In genomic region chr17:82876602-82877391, GRCh38 we compare ENCODE assay signal across 8 cellular contexts. TPM values are rescaled to one million over a fixed set of nuclear protein-coding genes. Genes with fewer than 3 reads are reported as not detected.
DNase-seq lines count a peak whose midpoint lies in the region; ATAC-seq, FAIRE-seq and TF ChIP-seq lines count a peak whose summit lies in the region.

No MANE protein-coding gene starts in this region.

- RAD21 ChIA-PET in GM12878 (lab: Charles Lee; ENCODE audit: unreplicated experiment) = interaction anchor here (0.9 kb wide), 1 partner anchor 33 kb away, joined by 3 read pairs; no protein-coding TSS in a partner anchor

- H3K36me3 ChIP-seq in BJ (ENCODE audit: control insufficient read depth, insufficient read depth, low read length) (no peaks in the 10 kb centered on the region; the same call in 1 of the 2 replicates), GM12878 (ENCODE audit: control insufficient read depth in 2 of 2, insufficient read depth in 2 of 2, low read length in 1 of 2) (peaks cover 7 to 21% of the 10 kb centered on the region in 2 experiments; a peak in 3 of 4 replicates), HAP-1 (replicated peaks) (peaks cover 34% of the 10 kb centered on the region)

- ATAC-seq in GM12878 (no peak), sciatic nerve (peak; percentile 90)
- no peak for ATAC-seq in effector memory CD8-positive, alpha-beta T cell (replicated peaks)

- H3K27me3 ChIP-seq in BJ (ENCODE audit: control insufficient read depth, insufficient read depth, low read length) (no peaks in the 10 kb centered on the region), GM12878 (replicated peaks in 1 of 2; ENCODE audit: control insufficient read depth in 2 of 2, insufficient read depth in 2 of 2, low read length in 1 of 2) (no peaks in the 10 kb centered on the region), HAP-1 (ENCODE audit: low read depth) (no peaks in the 10 kb centered on the region)

- no peaks in the 10 kb centered on the region for H3K27me3 Mint-ChIP-seq in effector memory CD8-positive, alpha-beta T cell

- no TSS peak for BruUV-seq in GM12878 (replicated peaks; lab: Mats Ljungman, UMichigan)

- no peaks in the 10 kb centered on the region for H3K9me3 Mint-ChIP-seq in effector memory CD8-positive, alpha-beta T cell

- no peak overlapping the region for H3K9ac ChIP-seq in GM12878 (ENCODE audit: control insufficient read depth, insufficient read depth, low read length)

- no peaks in the 10 kb centered on the region for H4K20me1 ChIP-seq in GM12878 (ENCODE audit: control insufficient read depth, insufficient read depth)

- H3K4me3 ChIP-seq in BJ (ENCODE audit: low read depth, low read length) (no peak overlapping the region), GM12878 (no peak overlapping the region), HAP-1 (no peak overlapping the region)

- POLR2A ChIA-PET in BJ (lab: Charles Lee) (no interaction called here), GM12878 (lab: Charles Lee) (no interaction called here)

- 78% methylated on average over 15 of the region's 15 CpGs for WGBS in GM12878 (ENCODE audit: insufficient coverage, insufficient replicate concordance, low lambda C conversion rate, missing lambda C conversion rate)

- no peak for TF ChIP-seq EP300 in GM12878 (IDR thresholded peaks at IDR 0.05; ENCODE audit: borderline replicate concordance in 1 of 2, control insufficient read depth in 1 of 2, low read depth in 2 of 2, low read length in 2 of 2)

- TF ChIP-seq CTCF in BJ (IDR thresholded peaks at IDR 0.05; ENCODE audit: insufficient read depth, low read depth, low read length) (peak; percentile 76), GM12878 (IDR thresholded peaks at IDR 0.05 in 2 of 3, conservative IDR thresholded peaks at IDR 0.05 in 1 of 3; ENCODE audit: control insufficient read depth in 2 of 3, extremely low read depth in 1 of 3, insufficient read depth in 1 of 3, low read depth in 3 of 3, low read length in 3 of 3) (no peak)

- in situ Hi-C loops in GM12878 (cut with MboI) = no loop called here
- in situ Hi-C loops in HAP-1 (cut with MboI; ENCODE audit: low sequenced_read_pairs) = no loop called here

- H3K4me2 ChIP-seq in GM12878 (ENCODE audit: control insufficient read depth, insufficient read depth) = 0 out of 2 replicates have a peak overlapping the region, but pooled peaks have one; percentile 13

- FAIRE-seq in GM12878 (lab: Jason Lieb, UNC) = no peak

- no peak overlapping the region for H2AFZ ChIP-seq in GM12878 (ENCODE audit: control insufficient read depth, low read depth, low read length)

- H3K4me1 ChIP-seq in GM12878 (ENCODE audit: control insufficient read depth, insufficient read depth, low read length) (peaks cover 27% of the 10 kb centered on the region), HAP-1 (no peaks in the 10 kb centered on the region)

- no peak for DNase-seq in BJ (ENCODE audit: low read depth)
- DNase-seq in LHCN-M2 (ENCODE audit: low read depth) = peak; percentile 61
- DNase-seq in GM12878 (ENCODE audit: low read depth, low spot score) = no peak
- peak; percentile 92 for DNase-seq in hepatic stellate cell (ENCODE audit: low spot score)
- DNase-seq in sciatic nerve (ENCODE audit: low spot score) = peak; percentile 83
- DNase-seq in GM19240 (ENCODE audit: insufficient read length, low spot score) = no peak
- DNase-seq in HAP-1 (ENCODE audit: low spot score in 2 of 2) = no peak
- no peak for DNase-seq in effector memory CD8-positive, alpha-beta T cell

- SMC1A ChIA-PET in GM12878 (lab: Charles Lee; ENCODE audit: uncharacterized antibody, unreplicated experiment) = interaction anchor here (0.8 to 1.7 kb wide), 2 partner anchors 11 to 20 kb away, joined by 3 to 4 read pairs; no protein-coding TSS in a partner anchor

- no peak overlapping the region for H3K4me3 Mint-ChIP-seq in effector memory CD8-positive, alpha-beta T cell

- no peak for TF ChIP-seq POLR2A in GM12878 (IDR thresholded peaks at IDR 0.05; ENCODE audit: low read depth, low read length)

- H3K27ac ChIP-seq in GM12878 (ENCODE audit: control insufficient read depth, insufficient read depth) = no peak overlapping the region; the same call in 1 of the 2 replicates

- H3K36me3 Mint-ChIP-seq in effector memory CD8-positive, alpha-beta T cell (ENCODE audit: insufficient read depth) = peaks cover 19% of the 10 kb centered on the region

- no peak for TF ChIP-seq RAD21 in GM12878 (IDR thresholded peaks at IDR 0.05; ENCODE audit: insufficient read depth, low read depth, low read length)

- H3K9me3 ChIP-seq in GM12878 (replicated peaks; ENCODE audit: control insufficient read depth, insufficient read depth, low read length) = no peaks in the 10 kb centered on the region
- no peaks in the 10 kb centered on the region for H3K9me3 ChIP-seq in HAP-1

- H3K4me1 Mint-ChIP-seq in effector memory CD8-positive, alpha-beta T cell (ENCODE audit: low read depth in 2 of 2) = peaks cover 29 to 31% of the 10 kb centered on the region in 2 donors

- H3K27ac Mint-ChIP-seq in effector memory CD8-positive, alpha-beta T cell = no peak overlapping the region

- H3K79me2 ChIP-seq in GM12878 (ENCODE audit: control insufficient read depth, insufficient read depth, low read length) = peaks cover 33% of the 10 kb centered on the region

- intact Hi-C loops in GM12878 (cut with micrococcal nuclease; ENCODE audit: unreplicated experiment) (no loop called here), sciatic nerve (cut with DNase I) (no loop called here)

- CTCF ChIA-PET in BJ (lab: Yijun Ruan, JAX) (interaction anchor here (0.7 to 4.3 kb wide), 17 partner anchors 9 to 327 kb away, joined by 3 to 32 read pairs (median 3); no protein-coding TSS in a partner anchor), GM12878 (lab: Yijun Ruan, JAX) (interaction anchor here (1.1 to 1.9 kb wide), 2 partner anchors 8 to 16 kb away, joined by 3 to 8 read pairs; no protein-coding TSS in a partner anchor)

TF ChIP-seq in GM12878, 131 proteins besides CTCF, POLR2A, EP300 and RAD21 (continues in another document):
- TF ChIP-seq SMARCA5 (IDR thresholded peaks at IDR 0.05) = no peak
- no peak for TF ChIP-seq NR2C1 (IDR thresholded peaks at IDR 0.05)
- TF ChIP-seq RB1 (IDR thresholded peaks at IDR 0.05; ENCODE audit: borderline replicate concordance) = no peak
- TF ChIP-seq RFX5 (IDR thresholded peaks at IDR 0.05; ENCODE audit: low read depth, low read length) = no peak
- no peak for TF ChIP-seq IKZF2 (IDR thresholded peaks at IDR 0.05)
- TF ChIP-seq EGR1 (IDR thresholded peaks at IDR 0.05; ENCODE audit: borderline replicate concordance in 1 of 2, low read depth in 2 of 2, low read length in 2 of 2) = no peak
- no peak for TF ChIP-seq ATF7 (IDR thresholded peaks at IDR 0.05; ENCODE audit: low read depth)
- TF ChIP-seq REST (IDR thresholded peaks at IDR 0.05; ENCODE audit: low read depth, low read length) = no peak
- TF ChIP-seq BMI1 (IDR thresholded peaks at IDR 0.05; ENCODE audit: borderline replicate concordance) = no peak
- no peak for TF ChIP-seq ZZZ3 (IDR thresholded peaks at IDR 0.05; ENCODE audit: control insufficient read depth, insufficient read length, low read depth)
- no peak for TF ChIP-seq CEBPB (IDR thresholded peaks at IDR 0.05; ENCODE audit: borderline replicate concordance in 1 of 2, low read depth in 2 of 2, low read length in 2 of 2)

RNA-seq across cellular contexts. Expression of gene ZNF750, which starts 37.0 kb away (rescaled TPM):
- polyA plus RNA-seq in BJ (2011; rRNA removed) = not detected in 2 replicates
- polyA minus RNA-seq in BJ (2011; rRNA and poly(A)+ RNA removed) = not detected in 2 replicates
- not detected in 2 replicates for total RNA-seq in LHCN-M2 (2014; rRNA removed)
- 0.02 TPM for polyA plus RNA-seq in LHCN-M2 (2012)
- not detected in 2 replicates for total RNA-seq in GM12878 (2013; cell fraction: nucleolus; rRNA removed)
- not detected in 2 replicates for total RNA-seq in GM12878 (2014; rRNA removed)
- not detected in 2 replicates for total RNA-seq in GM12878 (2014; rRNA removed; fragmentation: Illumina TruSeq; extraction: Trizol)
- total RNA-seq in GM12878 (2021) = not detected in 2 replicates
- polyA plus RNA-seq in GM12878 (2011; ENCODE audit: low read depth) = 0.08 TPM
- polyA plus RNA-seq in GM12878 (2011; rRNA removed) = not detected in 2 replicates
- not detected in 2 replicates for polyA plus RNA-seq in GM12878 (2011; cell fraction: cytosol; rRNA removed)
- not detected in 2 replicates for polyA plus RNA-seq in GM12878 (2011; cell fraction: nucleus; rRNA removed)
- 0.03 and 0.11 TPM in 2 replicates for polyA plus RNA-seq in GM12878 (2012)
- not detected in 2 replicates for polyA plus RNA-seq in GM12878 (2014; fragmentation: Illumina TruSeq; extraction: Trizol)
- not detected for polyA plus RNA-seq in GM12878 (2014; fragmentation: Nextera tagmentation; extraction: Ambion mirVana)
- not detected in 2 replicates for polyA plus RNA-seq in GM12878 (2014; rRNA removed)
- polyA plus RNA-seq in GM12878 (2016; fragmentation: Nextera tagmentation; extraction: Ambion mirVana) = under 1 TPM in 1 of 2 experiments, not detected in 1; 0.06 TPM
- polyA minus RNA-seq in GM12878 (2011; rRNA and poly(A)+ RNA removed) = not detected in 2 replicates
- not detected in 2 replicates for polyA minus RNA-seq in GM12878 (2011; cell fraction: cytosol; rRNA and poly(A)+ RNA removed)
- not detected in 2 replicates for polyA minus RNA-seq in GM12878 (2011; cell fraction: nucleus; rRNA and poly(A)+ RNA removed)
- not detected for total RNA-seq in sciatic nerve

Comparison
In these comparisons a context has a peak if more than half of its experiments do, and no peak if none do; other contexts are left out.
1. DNase-seq: peak in LHCN-M2 (single experiment), hepatic stellate cell (single experiment) and sciatic nerve (single experiment); none in BJ (single experiment), GM12878 (single experiment), GM19240 (single experiment), HAP-1 (0 of 2) and effector memory CD8-positive, alpha-beta T cell (0 of 3).